35 cellular contexts compared by ENCODE assay signal in genomic region chr11:43861141-43861540, GRCh38. TPM values are rescaled to one million over a fixed set of nuclear protein-coding genes. Genes with fewer than 3 reads are reported as not detected.
DNase-seq lines count a peak whose midpoint lies in the region; ATAC-seq, FAIRE-seq and TF ChIP-seq lines count a peak whose summit lies in the region.
"Had no signal": no experiment of that assay in that cellular context is flagged by ENCODE, and none has a peak within 500 bp of the region (broad histone marks: within the 10 kb centered on the region; RNA-seq: fewer than 3 reads in every experiment).

No MANE protein-coding gene starts in this region.

- peaks cover 3% of the 10 kb centered on the region for H3K36me3 Mint-ChIP-seq in activated naive CD4-positive, alpha-beta T cell treated with anti-CD3 and anti-CD28 coated beads, Interleukin-2, amount 50 U/mL, for 24 hours
- peaks cover 0 to 12% of the 10 kb centered on the region in 2 donors for H3K36me3 Mint-ChIP-seq in activated naive CD4-positive, alpha-beta T cell treated with anti-CD3 and anti-CD28 coated beads, Interleukin-2, amount 50 U/mL, for 72 hours
- H3K36me3 Mint-ChIP-seq in osteocyte (ENCODE audit: unreplicated experiment) = peaks cover 3% of the 10 kb centered on the region
- H3K36me3 Mint-ChIP-seq: CD4-positive, alpha-beta memory T cell; CD4-positive, CD25-positive, alpha-beta regulatory T cell had no signal

- TF ChIP-seq CTCF in HEK293 (tag by site-specific recombination; IDR thresholded peaks at IDR 0.05) = no peak
- TF ChIP-seq CTCF in K562 (IDR thresholded peaks at IDR 0.05 in 2 of 3, conservative IDR thresholded peaks at IDR 0.05 in 1 of 3; ENCODE audit: insufficient read depth in 2 of 3, low read depth in 1 of 3, low read length in 3 of 3) = no peak
- no peak for TF ChIP-seq CTCF in osteocyte (IDR thresholded peaks at IDR 0.05)

- CTCF ChIA-PET in HEK293 (lab: Yijun Ruan, JAX) = interaction anchor here (1.6 kb wide), 1 partner anchor 9 kb away, joined by 4 read pairs; no protein-coding TSS in a partner anchor
- CTCF ChIA-PET in K562 (lab: Yijun Ruan, JAX; ENCODE audit: low intra/inter-chr PET ratio) = no interaction called here

- no peak for DNase-seq in activated naive CD4-positive, alpha-beta T cell treated with anti-CD3 and anti-CD28 coated beads, Interleukin-2, amount 50 U/mL, for 72 hours (ENCODE audit: low spot score in 2 of 2)
- DNase-seq in K562 (ENCODE audit: extremely low read depth in 1 of 4, low spot score in 3 of 4) (no peak), osteocyte (ENCODE audit: extremely low spot score, unreplicated experiment) (no peak), NCI-H1436 (lab: John Stamatoyannopoulos, UW) (no peak)
- DNase-seq: 8988T; ACHN; AML-193; BE2C; C1 segment of cervical spinal cord; Caco-2; Calu3; CD4-positive, alpha-beta memory T cell; CD4-positive, alpha-beta T cell; CD4-positive, CD25-positive, alpha-beta regulatory T cell; CD8-positive, alpha-beta memory T cell; CD8-positive, alpha-beta T cell; COR-L47; DMS 273 treated with DMSO at 0.1 percent for 48 hours; DMS153; DMS53; DMS79; DMS79 treated with DMSO at 0.1 percent for 48 hours; DND-41; EL had no signal

- H3K4me1 Mint-ChIP-seq in activated naive CD4-positive, alpha-beta T cell treated with anti-CD3 and anti-CD28 coated beads, Interleukin-2, amount 50 U/mL, for 24 hours = peaks cover 4% of the 10 kb centered on the region
- no peaks in the 10 kb centered on the region for H3K4me1 Mint-ChIP-seq in osteocyte (ENCODE audit: unreplicated experiment)
- H3K4me1 Mint-ChIP-seq: B cell; CD14-positive monocyte; CD4-positive, alpha-beta memory T cell; CD4-positive, CD25-positive, alpha-beta regulatory T cell; CD8-positive, alpha-beta memory T cell had no signal

- no peak for ATAC-seq in activated naive CD4-positive, alpha-beta T cell treated with anti-CD3 and anti-CD28 coated beads, Interleukin-2, amount 50 U/mL, for 72 hours
- ATAC-seq in K562 = no peak
- ATAC-seq: A549; CD8-positive, alpha-beta T cell had no signal

- no peak overlapping the region for H2AFZ ChIP-seq in K562 (ENCODE audit: low read depth, low read length)

- no peak for TF ChIP-seq POLR2A in K562 (conservative IDR thresholded peaks at IDR 0.05)

- intact Hi-C loops in K562 (cut with micrococcal nuclease) = no loop called here

- H4K20me1 ChIP-seq in K562 (replicated peaks; ENCODE audit: control insufficient read depth, insufficient read depth, low read length) = no peaks in the 10 kb centered on the region
- H4K20me1 ChIP-seq: BLaER1; BLaER1 treated with 17β-estradiol and CSF1 and Interleukin-3, amounts not matched to agents 10 nM and 100 nM had no signal

- TF ChIP-seq EP300 in K562 (IDR thresholded peaks at IDR 0.05; ENCODE audit: low read length) = no peak

- no TSS peak for BruUV-seq in K562 (replicated peaks; lab: Mats Ljungman, UMichigan)

- no peaks in the 10 kb centered on the region for H3K9me3 ChIP-seq in HEK293 (ENCODE audit: control insufficient read depth, insufficient read depth, low read depth, low read length)
- H3K9me3 ChIP-seq in K562 (replicated peaks; ENCODE audit: control insufficient read depth, insufficient read depth, low read depth, low read length) = no peaks in the 10 kb centered on the region
- H3K9me3 ChIP-seq: BE2C, Caco-2 had no signal

- no peak overlapping the region for H3K9ac ChIP-seq in K562 (ENCODE audit: insufficient read depth in 1 of 2, low read depth in 2 of 2, low read length in 2 of 2)
- H3K9ac ChIP-seq: BLaER1; BLaER1 treated with 17β-estradiol and CSF1 and Interleukin-3, amounts not matched to agents 10 nM and 100 nM had no signal

- H3K4me2 ChIP-seq in K562 (ENCODE audit: insufficient read depth, low read length) = no peak overlapping the region
- H3K4me2 ChIP-seq: A549; BLaER1; BLaER1 treated with 17β-estradiol and CSF1 and Interleukin-3, amounts not matched to agents 10 nM and 100 nM had no signal

- H3K27me3 Mint-ChIP-seq in activated naive CD4-positive, alpha-beta T cell treated with anti-CD3 and anti-CD28 coated beads, Interleukin-2, amount 50 U/mL, for 24 hours = peaks cover 1% of the 10 kb centered on the region
- no peaks in the 10 kb centered on the region for H3K27me3 Mint-ChIP-seq in osteocyte (ENCODE audit: unreplicated experiment)

- no peak for FAIRE-seq in K562 (lab: Jason Lieb, UNC)
- FAIRE-seq: A204.1, A549, D721Med had no signal

- POLR2A ChIA-PET in HEK293 (lab: Yijun Ruan, JAX) (no interaction called here), K562 (lab: Yijun Ruan, JAX) (no interaction called here)

- H3K79me2 ChIP-seq in K562 (ENCODE audit: control insufficient read depth, insufficient read depth, low read length) = no peaks in the 10 kb centered on the region

- no peaks in the 10 kb centered on the region; a peak in 1 of 5 replicates for H3K27me3 ChIP-seq in K562 (ENCODE audit: control insufficient read depth in 2 of 2, insufficient read depth in 2 of 2, low read length in 2 of 2)
- H3K27me3 ChIP-seq: BE2C; BLaER1; BLaER1 treated with 17β-estradiol and CSF1 and Interleukin-3, amounts not matched to agents 10 nM and 100 nM had no signal

- in situ Hi-C loops in K562 (cut with MboI) = no loop called here

- no peaks in the 10 kb centered on the region for H3K4me1 ChIP-seq in HEK293 (ENCODE audit: control insufficient read depth, insufficient read depth, low read length)
- no peaks in the 10 kb centered on the region for H3K4me1 ChIP-seq in K562 (replicated peaks in 1 of 2; ENCODE audit: control insufficient read depth in 2 of 2, insufficient read depth in 2 of 2, low read length in 2 of 2)
- H3K4me1 ChIP-seq: A549, BE2C, Caco-2 had no signal

- no peak overlapping the region for H3K27ac ChIP-seq in HEK293 (ENCODE audit: extremely low read depth, low read depth, low read length)
- H3K27ac ChIP-seq in K562 (ENCODE audit: extremely low read depth, low read depth, low read length) = no peak overlapping the region
- H3K27ac ChIP-seq: 22Rv1; A549; BLaER1; BLaER1 treated with 17β-estradiol and CSF1 and Interleukin-3, amounts not matched to agents 10 nM and 100 nM; C4-2B had no signal

- peak overlapping the region; percentile 53 for H3K27ac Mint-ChIP-seq in activated naive CD4-positive, alpha-beta T cell treated with anti-CD3 and anti-CD28 coated beads, Interleukin-2, amount 50 U/mL, for 24 hours
- H3K27ac Mint-ChIP-seq in activated naive CD4-positive, alpha-beta T cell treated with anti-CD3 and anti-CD28 coated beads, Interleukin-2, amount 50 U/mL, for 72 hours = no peak overlapping the region
- H3K27ac Mint-ChIP-seq in osteocyte (ENCODE audit: unreplicated experiment) = no peak overlapping the region
- H3K27ac Mint-ChIP-seq: B cell; CD14-positive monocyte; CD4-positive, alpha-beta memory T cell; CD4-positive, alpha-beta T cell; CD4-positive, CD25-positive, alpha-beta regulatory T cell; CD8-positive, alpha-beta memory T cell; CD8-positive, alpha-beta T cell had no signal

- no peak overlapping the region for H3K4me3 ChIP-seq in HEK293 (ENCODE audit: low read depth, low read length)
- no peak overlapping the region for H3K4me3 ChIP-seq in K562
- H3K4me3 ChIP-seq: A549; BLaER1; BLaER1 treated with 17β-estradiol and CSF1 and Interleukin-3, amounts not matched to agents 10 nM and 100 nM had no signal

- WGBS in K562 (ENCODE audit: insufficient coverage, low coverage, missing lambda C conversion rate) = 18% methylated on average over 2 of the region's 2 CpGs

- H3K9me3 Mint-ChIP-seq in activated naive CD4-positive, alpha-beta T cell treated with anti-CD3 and anti-CD28 coated beads, Interleukin-2, amount 50 U/mL, for 24 hours = no peaks in the 10 kb centered on the region
- H3K9me3 Mint-ChIP-seq in activated naive CD4-positive, alpha-beta T cell treated with anti-CD3 and anti-CD28 coated beads, Interleukin-2, amount 50 U/mL, for 72 hours = peaks cover 0 to 9% of the 10 kb centered on the region in 2 donors
- H3K9me3 Mint-ChIP-seq in osteocyte (ENCODE audit: unreplicated experiment) = peaks cover 8% of the 10 kb centered on the region

- TF ChIP-seq RAD21 in K562 (CRISPR knock-in tag; conservative IDR thresholded peaks at IDR 0.05 in 1 of 2, IDR thresholded peaks at IDR 0.05 in 1 of 2) = no peak

- H3K36me3 ChIP-seq in HEK293 (ENCODE audit: control insufficient read depth in 2 of 2, insufficient read depth in 1 of 2, low read length in 2 of 2) = peaks cover 0 to 1% of the 10 kb centered on the region in 2 experiments; a peak in 2 of 3 replicates
- no peaks in the 10 kb centered on the region for H3K36me3 ChIP-seq in K562 (ENCODE audit: control insufficient read depth, insufficient read depth, low read length)
- H3K36me3 ChIP-seq: BE2C had no signal

- H3K4me3 Mint-ChIP-seq in activated naive CD4-positive, alpha-beta T cell treated with anti-CD3 and anti-CD28 coated beads, Interleukin-2, amount 50 U/mL, for 24 hours = no peak overlapping the region
- H3K4me3 Mint-ChIP-seq in osteocyte (ENCODE audit: unreplicated experiment) = no peak overlapping the region
- H3K4me3 Mint-ChIP-seq: B cell; CD14-positive monocyte; CD4-positive, alpha-beta memory T cell; CD4-positive, alpha-beta T cell; CD4-positive, CD25-positive, alpha-beta regulatory T cell; CD8-positive, alpha-beta memory T cell; CD8-positive, alpha-beta T cell had no signal

- no peaks in the 10 kb centered on the region for H3K9me1 ChIP-seq in K562 (ENCODE audit: control insufficient read depth, insufficient read depth, low read length)

TF ChIP-seq in HEK293, 187 proteins besides CTCF, POLR2A, EP300 and RAD21 (continues in another document):
- no peak for TF ChIP-seq GLI4 (tag by site-specific recombination; IDR thresholded peaks at IDR 0.05)

TF ChIP-seq in K562, 482 proteins besides CTCF, POLR2A, EP300 and RAD21 (continues in another document):
- TF ChIP-seq ZNF507 (tag; conservative IDR thresholded peaks at IDR 0.05) = peak; percentile 99

RNA-seq across cellular contexts. Expression of gene ALKBH3, which starts 19.5 kb away (rescaled TPM):
- total RNA-seq in activated naive CD4-positive, alpha-beta T cell treated with anti-CD3 and anti-CD28 coated beads, Interleukin-2, amount 50 U/mL, for 72 hours = 10 to 100 TPM; 35.5 to 42.3 TPM
- total RNA-seq in K562 (2011; cell fraction: chromatin; rRNA removed; ENCODE audit: low replicate concordance) = 12.6 and 15.8 TPM in 2 replicates
- 8.7 and 11.2 TPM in 2 replicates for total RNA-seq in K562 (2011; cell fraction: nucleolus; rRNA removed)
- total RNA-seq in K562 (2011; cell fraction: nucleoplasm; rRNA removed) = 8.6 and 8.9 TPM in 2 replicates
- 37.6 and 38.6 TPM in 2 replicates for total RNA-seq in K562 (2014; rRNA removed)
- 42.5 TPM in 2 replicates for total RNA-seq in K562 (2014; rRNA removed; fragmentation: Illumina TruSeq; extraction: Trizol)
- 42.2 and 42.9 TPM in 2 replicates for total RNA-seq in K562 (2015; rRNA removed; fragmentation: Illumina TruSeq; extraction: Trizol)
- 33.1 and 37.9 TPM in 2 replicates for total RNA-seq in K562 (2021)
- 25.5 and 30.0 TPM in 2 replicates for polyA plus RNA-seq in K562 (2011; rRNA removed)
- 14.3 and 22.8 TPM in 2 replicates for polyA plus RNA-seq in K562 (2011; cell fraction: cytosol; rRNA removed)
- 11.1 and 16.7 TPM in 2 replicates for polyA plus RNA-seq in K562 (2011; cell fraction: nucleus; rRNA removed)
- 25.6 and 42.0 TPM in 2 replicates for polyA plus RNA-seq in K562 (2012)
- polyA plus RNA-seq in K562 (2014; fragmentation: Illumina TruSeq; extraction: Trizol) = 45.1 and 49.9 TPM in 2 replicates
- polyA plus RNA-seq in K562 (2014; fragmentation: Nextera tagmentation; extraction: Ambion mirVana) = 10 to 100 TPM; 16.0 to 25.0 TPM
- polyA plus RNA-seq in K562 (2014; rRNA removed) = 24.3 and 36.5 TPM in 2 replicates
- polyA minus RNA-seq in K562 (2011; rRNA and poly(A)+ RNA removed) = 33.5 and 52.5 TPM in 2 replicates
- 6.2 and 9.3 TPM in 2 replicates for polyA minus RNA-seq in K562 (2011; cell fraction: cytosol; rRNA and poly(A)+ RNA removed)
- 10.9 and 16.0 TPM in 2 replicates for polyA minus RNA-seq in K562 (2011; cell fraction: nucleus; rRNA and poly(A)+ RNA removed)
- 32.4 and 39.6 TPM in 2 replicates for total RNA-seq in osteocyte
